37 cellular contexts compared by ENCODE assay signal in the genomic region with DNA sequence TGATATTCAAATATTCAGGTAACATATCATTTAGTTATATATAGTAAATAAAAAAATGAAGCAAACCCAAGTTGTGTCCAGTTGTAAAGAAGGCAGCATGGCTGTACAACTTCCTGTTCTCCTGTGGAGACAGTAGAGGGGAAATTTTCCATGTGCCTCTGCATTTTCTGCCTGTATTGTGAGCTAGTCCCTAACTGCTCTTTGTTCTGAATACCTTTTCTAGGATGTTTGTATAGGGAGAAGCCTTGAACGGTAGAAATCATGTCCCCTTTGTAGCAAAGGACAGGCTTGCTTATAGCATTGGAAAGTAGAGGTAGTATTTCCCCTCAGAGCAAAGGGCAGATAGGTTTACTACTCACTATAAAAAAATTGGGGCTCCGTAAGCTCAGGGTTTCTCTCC.
"Had no signal": no experiment of that assay in that cellular context is flagged by ENCODE, and none has a peak within 500 bp of the region (broad histone marks: within the 10 kb centered on the region; RNA-seq: fewer than 3 reads in every experiment).

No MANE protein-coding gene starts in this region.

- H3K9me3 ChIP-seq: adrenal gland, body of pancreas, breast epithelium had no signal

- H3K36me3 ChIP-seq: adrenal gland, brain microvascular endothelial cell, breast epithelium, WERI-Rb-1 had no signal

- H3K4me3 Mint-ChIP-seq: activated CD4-positive, alpha-beta memory T cell treated with anti-CD3 and anti-CD28 coated beads for 36 hours; activated CD4-positive, alpha-beta T cell treated with anti-CD3 and anti-CD28 coated beads for 36 hours; activated CD8-positive, alpha-beta T cell treated with anti-CD3 and anti-CD28 coated beads for 36 hours; activated naive CD4-positive, alpha-beta T cell treated with anti-CD3 and anti-CD28 coated beads for 36 hours; activated naive CD8-positive, alpha-beta T cell treated with anti-CD3 and anti-CD28 coated beads for 36 hours; activated T-cell treated with anti-CD3 and anti-CD28 coated beads, Interleukin-2, amount 50 U/mL, for 4 hours; activated T-cell treated with anti-CD3 and anti-CD28 coated beads, Interleukin-2, amount 50 U/mL, for 72 hours; activated T-helper 1 cell treated with anti-CD3 and anti-CD28 coated beads, Interleukin-12 subunit alpha, Interleukin-12 subunit beta, Interleukin-2, Interleukin-4 antibody, amounts not matched to agents 30 ng/mL and 10 ng/mL and 1 ng/mL, durations not matched to agents 14 hours and 24 hours and 36 hours; activated T-helper 17 cell treated with anti-CD3 and anti-CD28 coated beads, Interleukin-2, amount 50 U/mL, for 72 hours; T-helper 1 cell treated with Interleukin-12 subunit alpha and Interleukin-12 subunit beta and Interleukin-4 antibody, amounts not matched to agents 30 μg/mL and 1 μg/mL, for 36 hours; T-helper 2 cell treated with Interferon-gamma antibody and Interleukin-4, amounts not matched to agents 5 μg/mL and 100 μg/mL, for 36 hours; WTC11 had no signal

- H3K4me1 ChIP-seq: adrenal gland, body of pancreas, breast epithelium had no signal

- H3K9me3 Mint-ChIP-seq: activated CD4-positive, alpha-beta memory T cell treated with anti-CD3 and anti-CD28 coated beads for 36 hours; activated CD8-positive, alpha-beta T cell treated with anti-CD3 and anti-CD28 coated beads for 36 hours; activated naive CD4-positive, alpha-beta T cell treated with anti-CD3 and anti-CD28 coated beads for 36 hours; activated naive CD4-positive, alpha-beta T cell treated with anti-CD3 and anti-CD28 coated beads, Interleukin-2, amount 50 U/mL, for 72 hours; activated naive CD8-positive, alpha-beta T cell treated with anti-CD3 and anti-CD28 coated beads for 36 hours; activated T-cell treated with anti-CD3 and anti-CD28 coated beads, Interleukin-2, amount 50 U/mL, for 4 hours; activated T-cell treated with anti-CD3 and anti-CD28 coated beads, Interleukin-2, amount 50 U/mL, for 72 hours; activated T-helper 1 cell treated with anti-CD3 and anti-CD28 coated beads, Interleukin-12 subunit alpha, Interleukin-12 subunit beta, Interleukin-2, Interleukin-4 antibody, amounts not matched to agents 30 ng/mL and 10 ng/mL and 1 ng/mL, durations not matched to agents 14 hours and 24 hours and 36 hours; activated T-helper 17 cell treated with anti-CD3 and anti-CD28 coated beads, Interleukin-2, amount 50 U/mL, for 72 hours; T-helper 1 cell treated with Interleukin-12 subunit alpha and Interleukin-12 subunit beta and Interleukin-4 antibody, amounts not matched to agents 30 μg/mL and 1 μg/mL, for 36 hours; T-helper 2 cell treated with Interferon-gamma antibody and Interleukin-4, amounts not matched to agents 5 μg/mL and 100 μg/mL, for 36 hours; WTC11 had no signal

- H3K27me3 Mint-ChIP-seq: activated CD4-positive, alpha-beta memory T cell treated with anti-CD3 and anti-CD28 coated beads for 36 hours; activated CD4-positive, alpha-beta T cell treated with anti-CD3 and anti-CD28 coated beads for 36 hours; activated CD8-positive, alpha-beta T cell treated with anti-CD3 and anti-CD28 coated beads for 36 hours; activated naive CD8-positive, alpha-beta T cell treated with anti-CD3 and anti-CD28 coated beads for 36 hours; activated T-helper 17 cell treated with anti-CD3 and anti-CD28 coated beads, Interleukin-2, amount 50 U/mL, for 72 hours had no signal

- H3K27me3 ChIP-seq: adrenal gland, body of pancreas, brain microvascular endothelial cell, breast epithelium had no signal

- H3K4me3 ChIP-seq: adrenal gland, body of pancreas, breast epithelium had no signal

- H3K36me3 Mint-ChIP-seq: activated CD4-positive, alpha-beta memory T cell treated with anti-CD3 and anti-CD28 coated beads for 36 hours; activated naive CD4-positive, alpha-beta T cell treated with anti-CD3 and anti-CD28 coated beads, Interleukin-2, amount 50 U/mL, for 72 hours; activated naive CD8-positive, alpha-beta T cell treated with anti-CD3 and anti-CD28 coated beads for 36 hours; WTC11 had no signal

- H3K27ac Mint-ChIP-seq: activated CD4-positive, alpha-beta memory T cell treated with anti-CD3 and anti-CD28 coated beads for 36 hours; activated CD4-positive, alpha-beta T cell treated with anti-CD3 and anti-CD28 coated beads for 36 hours; activated CD8-positive, alpha-beta T cell treated with anti-CD3 and anti-CD28 coated beads for 36 hours; activated naive CD4-positive, alpha-beta T cell treated with anti-CD3 and anti-CD28 coated beads for 36 hours; activated naive CD4-positive, alpha-beta T cell treated with anti-CD3 and anti-CD28 coated beads, Interleukin-2, amount 50 U/mL, for 72 hours; activated naive CD8-positive, alpha-beta T cell treated with anti-CD3 and anti-CD28 coated beads for 36 hours; activated T-cell treated with anti-CD3 and anti-CD28 coated beads, Interleukin-2, amount 50 U/mL, for 72 hours; activated T-helper 1 cell treated with anti-CD3 and anti-CD28 coated beads, Interleukin-12 subunit alpha, Interleukin-12 subunit beta, Interleukin-2, Interleukin-4 antibody, amounts not matched to agents 30 ng/mL and 10 ng/mL and 1 ng/mL, durations not matched to agents 14 hours and 24 hours and 36 hours; activated T-helper 17 cell treated with anti-CD3 and anti-CD28 coated beads, Interleukin-2, amount 50 U/mL, for 72 hours; T-helper 1 cell treated with Interleukin-12 subunit alpha and Interleukin-12 subunit beta and Interleukin-4 antibody, amounts not matched to agents 30 μg/mL and 1 μg/mL, for 36 hours; T-helper 2 cell treated with Interferon-gamma antibody and Interleukin-4, amounts not matched to agents 5 μg/mL and 100 μg/mL, for 36 hours; WTC11 had no signal

- H3K4me1 Mint-ChIP-seq: activated naive CD8-positive, alpha-beta T cell treated with anti-CD3 and anti-CD28 coated beads for 36 hours; activated T-helper 17 cell treated with anti-CD3 and anti-CD28 coated beads, Interleukin-2, amount 50 U/mL, for 72 hours had no signal

- H3K27ac ChIP-seq: adrenal gland, body of pancreas, brain microvascular endothelial cell, breast epithelium, WERI-Rb-1 had no signal

- DNase-seq: activated CD4-positive, alpha-beta memory T cell treated with anti-CD3 and anti-CD28 coated beads for 36 hours; activated CD4-positive, alpha-beta T cell treated with anti-CD3 and anti-CD28 coated beads for 36 hours; activated CD4-positive, alpha-beta T cell treated with anti-CD3 and anti-CD28 coated beads for 48 hours; activated CD4-positive, alpha-beta T cell treated with anti-CD3 and anti-CD28 coated beads, Interleukin-2, amount 50 U/mL, for 1 hour; activated CD4-positive, alpha-beta T cell treated with anti-CD3 and anti-CD28 coated beads, Interleukin-2, amount 50 U/mL, for 4 hours; activated CD4-positive, CD25-positive, alpha-beta regulatory T cell; activated CD4-positive, CD25-positive, alpha-beta regulatory T cell treated with anti-CD3 and anti-CD28 coated beads, Interleukin-2, amount 50 U/mL, for 72 hours; activated CD8-positive, alpha-beta memory T cell treated with anti-CD3 and anti-CD28 coated beads, Interleukin-2, amount 50 U/mL, for 4 hours; activated CD8-positive, alpha-beta T cell treated with anti-CD3 and anti-CD28 coated beads for 36 hours; activated effector memory CD4-positive, alpha-beta T cell treated with anti-CD3 and anti-CD28 coated beads, Interleukin-2, amount 50 U/mL, for 16 hours; activated gamma-delta T cell treated with Interleukin-2 at 50 U/mL for 16 hours; activated naive CD4-positive, alpha-beta T cell; activated naive CD4-positive, alpha-beta T cell treated with anti-CD3 and anti-CD28 coated beads for 36 hours; activated naive CD4-positive, alpha-beta T cell treated with anti-CD3 and anti-CD28 coated beads, Interleukin-2, amount 50 U/mL, for 16 hours; activated naive CD8-positive, alpha-beta T cell treated with anti-CD3 and anti-CD28 coated beads for 36 hours; activated T-cell treated with anti-CD3 and anti-CD28 coated beads for 4 hours; activated T-cell treated with anti-CD3 and anti-CD28 coated beads, Interleukin-2, amount 50 U/mL, for 1 hour; activated T-cell treated with anti-CD3 and anti-CD28 coated beads, Interleukin-2, amount 50 U/mL, for 4 hours; activated T-cell treated with anti-CD3 and anti-CD28 coated beads, Interleukin-2, amount 50 U/mL, for 72 hours; adrenal gland; amniotic stem cell; aorta; body of pancreas; brain microvascular endothelial cell; central memory CD4-positive, alpha-beta T cell; SW 1271; T-helper 1 cell; T-helper 2 cell; T-helper 9 cell; WERI-Rb-1 had no signal
